ENCODE assay signal across 15 cellular contexts in genomic region chr3:145197051-145197562, GRCh38.
"Had no signal": no experiment of that assay in that cellular context is flagged by ENCODE, and none has a peak within 500 bp of the region (broad histone marks: within the 10 kb centered on the region; RNA-seq: fewer than 3 reads in every experiment).

No MANE protein-coding gene starts in this region.

- H3K4me1 Mint-ChIP-seq: activated naive CD4-positive, alpha-beta T cell treated with anti-CD3 and anti-CD28 coated beads, Interleukin-2, amount 50 U/mL, for 24 hours; immature natural killer cell; natural killer cell had no signal

- H3K4me1 ChIP-seq: breast epithelium, sigmoid colon had no signal

- H3K27me3 ChIP-seq: breast epithelium, esophagus muscularis mucosa, sigmoid colon had no signal

- H3K4me3 ChIP-seq: breast epithelium, esophagus muscularis mucosa, mucosa of descending colon, sigmoid colon had no signal

- H3K36me3 Mint-ChIP-seq: activated naive CD4-positive, alpha-beta T cell treated with anti-CD3 and anti-CD28 coated beads, Interleukin-2, amount 50 U/mL, for 24 hours had no signal

- H3K27me3 Mint-ChIP-seq: activated naive CD4-positive, alpha-beta T cell treated with anti-CD3 and anti-CD28 coated beads, Interleukin-2, amount 50 U/mL, for 24 hours had no signal

- H3K4me3 Mint-ChIP-seq: activated naive CD4-positive, alpha-beta T cell treated with anti-CD3 and anti-CD28 coated beads, Interleukin-2, amount 50 U/mL, for 24 hours; immature natural killer cell; natural killer cell; T-helper 2 cell treated with Interferon-gamma antibody and Interleukin-4, amounts not matched to agents 5 μg/mL and 100 μg/mL, for 36 hours had no signal

- DNase-seq: activated T-cell treated with anti-CD3 and anti-CD28 coated beads, Interleukin-2, amount 50 U/mL, for 1 hour; foreskin fibroblast; glutamatergic neuron; immature natural killer cell; mammary epithelial cell; mucosa of descending colon; natural killer cell; sigmoid colon; stimulated activated CD4-positive, alpha-beta T cell treated with anti-CD3 and anti-CD28 coated beads, Interleukin-2, amount 100 ng/mL, for 24 hours; stimulated activated naive CD4-positive, alpha-beta T cell treated with Interleukin-2 at 50 U/mL for 16 hours had no signal

- ATAC-seq: activated CD4-positive, CD25-positive, alpha-beta regulatory T cell treated with anti-CD3 and anti-CD28 coated beads, Interleukin-2, amount 50 U/mL, for 24 hours; mucosa of descending colon; natural killer cell had no signal

- H3K36me3 ChIP-seq: breast epithelium, esophagus muscularis mucosa, sigmoid colon had no signal

- H3K27ac ChIP-seq: breast epithelium, esophagus muscularis mucosa, sigmoid colon had no signal

- H3K27ac Mint-ChIP-seq: activated naive CD4-positive, alpha-beta T cell treated with anti-CD3 and anti-CD28 coated beads, Interleukin-2, amount 50 U/mL, for 24 hours; immature natural killer cell; natural killer cell; T-helper 2 cell treated with Interferon-gamma antibody and Interleukin-4, amounts not matched to agents 5 μg/mL and 100 μg/mL, for 36 hours had no signal
